Comparison of ENCODE assay signal across 13 cellular contexts in genomic region chr17:79464310-79465010, GRCh38.
"Had no signal": no experiment of that assay in that cellular context is flagged by ENCODE, and none has a peak within 500 bp of the region (broad histone marks: within the 10 kb centered on the region; RNA-seq: fewer than 3 reads in every experiment).

No MANE protein-coding gene starts in this region.

- H3K27ac ChIP-seq: body of pancreas, gastrocnemius medialis, heart right ventricle, lower lobe of right lung, ovary had no signal

- H3K36me3 ChIP-seq: gastrocnemius medialis, heart right ventricle, lower lobe of right lung, ovary had no signal

- H3K4me3 ChIP-seq: body of pancreas, gastrocnemius medialis, heart right ventricle, lower lobe of right lung, ovary had no signal

- DNase-seq: activated CD4-positive, alpha-beta T cell treated with anti-CD3 and anti-CD28 coated beads for 48 hours; activated CD8-positive, alpha-beta memory T cell treated with anti-CD3 and anti-CD28 coated beads, Interleukin-2, amount 50 U/mL, for 4 hours; activated CD8-positive, alpha-beta T cell treated with anti-CD3 and anti-CD28 coated beads, Interleukin-2, amount 10 ng/mL, durations not matched to agents 7 days and 5 days; activated gamma-delta T cell treated with Interleukin-2 at 50 U/mL for 16 hours; amniotic stem cell; dermis blood vessel endothelial cell; gastrocnemius medialis; heart right ventricle; left cardiac atrium; lower lobe of right lung; ovary; stimulated activated CD4-positive, alpha-beta T cell treated with anti-CD3 and anti-CD28 coated beads, Interleukin-1b, Interleukin-23, amount 100 ng/mL, for 48 hours had no signal

- H3K4me1 ChIP-seq: body of pancreas, gastrocnemius medialis, heart right ventricle, lower lobe of right lung had no signal

- H3K9me3 ChIP-seq: body of pancreas, gastrocnemius medialis, heart right ventricle, lower lobe of right lung, ovary had no signal

- H3K27me3 ChIP-seq: ovary had no signal
